1 cellular context compared by ENCODE assay signal in the genomic region with DNA sequence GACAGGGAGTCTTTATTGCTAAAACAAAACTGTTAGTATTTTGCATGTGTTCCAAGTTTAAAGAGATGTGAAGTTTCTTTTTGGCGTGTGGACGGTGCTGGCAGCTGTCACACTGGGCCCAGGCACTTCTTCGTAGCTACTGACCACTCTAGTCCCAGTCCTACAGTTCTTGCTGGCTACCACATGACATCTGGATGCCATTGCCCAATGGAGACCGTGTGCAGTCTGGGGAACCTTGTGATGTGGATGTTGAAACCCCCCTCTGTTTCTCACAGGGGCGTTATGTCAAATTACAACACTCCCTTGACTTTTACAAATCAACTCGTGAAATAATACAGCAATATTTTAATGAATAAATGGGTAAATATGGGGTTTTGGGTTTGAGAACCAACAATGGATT.
TF ChIP-seq lines count a peak whose summit lies in the region.

No MANE protein-coding gene starts in this region.

TF ChIP-seq in K562, 482 proteins besides CTCF, POLR2A, EP300 and RAD21 (continued from another document):
- TF ChIP-seq, protein P1, sequence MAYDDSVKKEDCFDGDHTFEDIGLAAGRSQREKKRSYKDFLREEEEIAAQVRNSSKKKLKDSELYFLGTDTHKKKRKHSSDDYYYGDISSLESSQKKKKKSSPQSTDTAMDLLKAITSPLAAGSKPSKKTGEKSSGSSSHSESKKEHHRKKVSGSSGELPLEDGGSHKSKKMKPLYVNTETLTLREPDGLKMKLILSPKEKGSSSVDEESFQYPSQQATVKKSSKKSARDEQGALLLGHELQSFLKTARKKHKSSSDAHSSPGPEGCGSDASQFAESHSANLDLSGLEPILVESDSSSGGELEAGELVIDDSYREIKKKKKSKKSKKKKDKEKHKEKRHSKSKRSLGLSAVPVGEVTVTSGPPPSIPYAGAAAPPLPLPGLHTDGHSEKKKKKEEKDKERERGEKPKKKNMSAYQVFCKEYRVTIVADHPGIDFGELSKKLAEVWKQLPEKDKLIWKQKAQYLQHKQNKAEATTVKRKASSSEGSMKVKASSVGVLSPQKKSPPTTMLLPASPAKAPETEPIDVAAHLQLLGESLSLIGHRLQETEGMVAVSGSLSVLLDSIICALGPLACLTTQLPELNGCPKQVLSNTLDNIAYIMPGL (CRISPR knock-in tag; IDR thresholded peaks at IDR 0.05): no peak
- no peak for TF ChIP-seq RBM25 (IDR thresholded peaks at IDR 0.05; ENCODE audit: low read depth, low read length, severe bottlenecking)
- TF ChIP-seq YY1 (IDR thresholded peaks at IDR 0.05; ENCODE audit: borderline replicate concordance in 1 of 3, control insufficient read depth in 1 of 3, extremely low read depth in 1 of 3, insufficient read depth in 3 of 3, insufficient read length in 1 of 3, insufficient replicate concordance in 2 of 3, low read depth in 1 of 3, low read length in 2 of 3): peak in 1 of 3 experiments; percentile 59
